30 cellular contexts compared by ENCODE assay signal in the genomic region with DNA sequence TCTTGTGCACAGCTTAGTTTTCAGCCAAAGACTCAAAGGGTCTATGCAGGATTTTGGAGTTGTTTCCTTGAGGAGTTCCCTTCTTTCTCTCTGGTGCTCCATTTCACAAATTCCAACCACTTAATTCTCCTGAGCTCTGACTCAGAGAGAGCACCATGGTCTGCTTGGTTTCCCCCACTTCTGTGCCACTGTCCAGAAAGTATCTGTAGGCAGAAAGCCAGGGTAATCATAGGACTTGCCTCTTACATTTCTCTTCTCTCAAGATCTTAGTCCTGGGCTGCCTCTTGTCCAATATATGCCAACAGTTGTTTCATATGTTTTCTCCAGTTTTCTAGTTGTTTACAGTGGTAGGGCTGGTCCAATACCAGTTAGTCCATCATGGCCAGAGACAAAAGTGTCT. TPM values are rescaled to one million over a fixed set of nuclear protein-coding genes. Genes with fewer than 3 reads are reported as not detected.
"Had no signal": no experiment of that assay in that cellular context is flagged by ENCODE, and none has a peak within 500 bp of the region (broad histone marks: within the 10 kb centered on the region; RNA-seq: fewer than 3 reads in every experiment).

No MANE protein-coding gene starts in this region.

- DNase-seq: activated B cell treated with CpG ODN at 0.5 μM for 24 hours; activated CD4-positive, alpha-beta memory T cell treated with anti-CD3 and anti-CD28 coated beads for 36 hours; activated CD4-positive, alpha-beta T cell treated with anti-CD3 and anti-CD28 coated beads for 1 hour; activated CD4-positive, alpha-beta T cell treated with anti-CD3 and anti-CD28 coated beads, Interleukin-2, amount 10 ng/mL, durations not matched to agents 7 days and 5 days; activated CD8-positive, alpha-beta memory T cell treated with anti-CD3 and anti-CD28 coated beads for 24 hours; activated effector memory CD4-positive, alpha-beta T cell treated with anti-CD3 and anti-CD28 coated beads, Interleukin-2, amount 50 U/mL, for 16 hours; activated naive CD4-positive, alpha-beta T cell treated with Interleukin-2 at 50 U/mL for 16 hours; activated naive CD8-positive, alpha-beta T cell treated with anti-CD3 and anti-CD28 coated beads, Interleukin-2, amount 50 U/mL, for 24 hours; activated T-cell treated with anti-CD3 and anti-CD28 coated beads, Interleukin-2, amount 50 U/mL, for 4 hours; amygdala; brain microvascular endothelial cell; KG1; NCI-H1048; NCI-H146; NCI-H187 treated with DMSO at 0.1 percent for 48 hours; NCI-H2081 treated with DMSO at 0.1 percent for 48 hours; NCI-H446; NCI-H524; SHP77; T-cell; T-helper 2 cell; T1000 had no signal

- H3K27me3 ChIP-seq: cardiac muscle cell, Peyer's patch had no signal

- H3K9me3 ChIP-seq: Peyer's patch had no signal

- H3K36me3 ChIP-seq: brain microvascular endothelial cell, cardiac muscle cell, Peyer's patch, SJSA1 had no signal

- H3K27ac ChIP-seq: brain microvascular endothelial cell, cardiac muscle cell, Peyer's patch, SJSA1 had no signal

- H3K4me1 ChIP-seq: Peyer's patch, SJSA1 had no signal

- ATAC-seq: activated naive CD4-positive, alpha-beta T cell treated with anti-CD3 and anti-CD28 coated beads, Interleukin-2, amount 50 U/mL, for 72 hours; activated naive CD8-positive, alpha-beta T cell treated with anti-CD3 and anti-CD28 coated beads, Interleukin-2, amount 50 U/mL, for 24 hours; activated T-cell treated with anti-CD3 and anti-CD28 coated beads, Interleukin-2, amount 50 U/mL, for 4 hours; SK-N-SH treated with all-trans-retinoic acid at 6 μM for 48 hours; T-cell had no signal

- H3K4me3 ChIP-seq: cardiac muscle cell, Peyer's patch, SJSA1 had no signal

RNA-seq across cellular contexts. Expression of a gene that starts 6.4 kb away (rescaled TPM):
- total RNA-seq: activated B cell treated with CpG ODN at 0.5 μM for 24 hours; activated CD4-positive, alpha-beta memory T cell treated with anti-CD3 and anti-CD28 coated beads for 36 hours; activated CD4-positive, alpha-beta T cell treated with anti-CD3 and anti-CD28 coated beads, Interleukin-2, amount 10 ng/mL, durations not matched to agents 7 days and 5 days; activated naive CD4-positive, alpha-beta T cell treated with anti-CD3 and anti-CD28 coated beads, Interleukin-2, amount 50 U/mL, for 72 hours; activated T-cell treated with anti-CD3 and anti-CD28 coated beads, Interleukin-2, amount 50 U/mL, for 4 hours; astrocyte; cardiac muscle cell; LHCN-M2; M059J; Peyer's patch; SJSA1; T-cell had no signal
- polyA plus RNA-seq: cardiac muscle cell had no signal

RNA-seq across cellular contexts. Expression of a gene that starts 25.8 kb away (rescaled TPM):
- total RNA-seq: activated B cell treated with CpG ODN at 0.5 μM for 24 hours; activated CD4-positive, alpha-beta memory T cell treated with anti-CD3 and anti-CD28 coated beads for 36 hours; activated CD4-positive, alpha-beta T cell treated with anti-CD3 and anti-CD28 coated beads, Interleukin-2, amount 10 ng/mL, durations not matched to agents 7 days and 5 days; activated naive CD4-positive, alpha-beta T cell treated with anti-CD3 and anti-CD28 coated beads, Interleukin-2, amount 50 U/mL, for 72 hours; M059J; T-cell had no signal
